Comparison of ENCODE assay signal across 18 cellular contexts in genomic region chr10:121414366-121414765, GRCh38.
DNase-seq lines count a peak whose midpoint lies in the region; TF ChIP-seq lines count a peak whose summit lies in the region.
"Had no signal": no experiment of that assay in that cellular context is flagged by ENCODE, and none has a peak within 500 bp of the region (broad histone marks: within the 10 kb centered on the region; RNA-seq: fewer than 3 reads in every experiment).

No MANE protein-coding gene starts in this region.

- DNase-seq in H4 (ENCODE audit: low spot score) (peak; percentile 39), SJCRH30 (peak; percentile 53 to 59), astrocyte of the hippocampus (ENCODE audit: low read depth, low spot score) (peak; percentile 66), kidney tubule cell (ENCODE audit: low spot score) (peak; percentile 7), SKM-1 (lab: John Stamatoyannopoulos, UW; ENCODE audit: unreplicated experiment) (no peak), midbrain (lab: John Stamatoyannopoulos, UW) (no peak), adrenal gland (no peak), NCI-H1092 (lab: John Stamatoyannopoulos, UW) (no peak)
- DNase-seq: Caco-2; CD4-positive, CD25-positive, alpha-beta regulatory T cell; CD8-positive, alpha-beta T cell; DMS153; DND-41; GM23248; H9 had no signal

- H3K4me3 ChIP-seq in SJCRH30 (no peak overlapping the region), adrenal gland (no peak overlapping the region)
- H3K4me3 ChIP-seq: BLaER1, GM23248 had no signal

- H3K4me1 ChIP-seq in SJCRH30 (peaks cover 19% of the 10 kb centered on the region), adrenal gland (replicated peaks in 1 of 2) (peaks cover 0 to 9% of the 10 kb centered on the region in 2 donors)

- TF ChIP-seq CTCF in adrenal gland (IDR thresholded peaks at IDR 0.05), result no peak

- H3K36me3 ChIP-seq in SJCRH30 (no peaks in the 10 kb centered on the region), adrenal gland (replicated peaks in 1 of 2) (no peaks in the 10 kb centered on the region)
- H3K36me3 ChIP-seq: BLaER1 had no signal

- 91 to 100% (median 95%) methylated on average over 1 of the region's 1 CpG; no CpG with 5 or more reads in 1 of the 4 donors for WGBS in adrenal gland, 4 donors

- H3K27me3 ChIP-seq in SJCRH30 (no peaks in the 10 kb centered on the region), adrenal gland (no peaks in the 10 kb centered on the region)
- H3K27me3 ChIP-seq: BLaER1 had no signal

- no peak for TF ChIP-seq POLR2A in adrenal gland (IDR thresholded peaks at IDR 0.05)

- H3K27ac ChIP-seq in SJCRH30 (no peak overlapping the region), adrenal gland (no peak overlapping the region)
- H3K27ac ChIP-seq: 22Rv1, BLaER1, C4-2B, GM23248 had no signal

- H3K9me3 ChIP-seq in SJCRH30 (replicated peaks), result peaks cover 7% of the 10 kb centered on the region; the same call in 1 of the 2 replicates
- H3K9me3 ChIP-seq in adrenal gland (replicated peaks in 1 of 3), result no peaks in the 10 kb centered on the region
- H3K9me3 ChIP-seq: BLaER1, Caco-2 had no signal

- intact Hi-C loops in adrenal gland (cut with DNase I), result no loop called here

Comparison
In these comparisons a context has a peak if more than half of its experiments do, and no peak if none do; other contexts are left out.
1. DNase-seq: peak in H4 (single experiment), SJCRH30 (2 of 2), astrocyte of the hippocampus (single experiment) and kidney tubule cell (single experiment); none in SKM-1 (single experiment), midbrain (single experiment), adrenal gland (0 of 7) and NCI-H1092 (single experiment).